In genomic region chr4:146104541-146104940, GRCh38 we compare ENCODE assay signal across 29 cellular contexts.
"Had no signal": no experiment of that assay in that cellular context is flagged by ENCODE, and none has a peak within 500 bp of the region (broad histone marks: within the 10 kb centered on the region; RNA-seq: fewer than 3 reads in every experiment).

No MANE protein-coding gene starts in this region.

- H3K27me3 ChIP-seq: brain microvascular endothelial cell, ovary, right lobe of liver, thyroid gland had no signal

- H3K9me3 Mint-ChIP-seq: activated naive CD4-positive, alpha-beta T cell treated with anti-CD3 and anti-CD28 coated beads for 36 hours; effector memory CD8-positive, alpha-beta T cell; nephron; stimulated activated memory B cell treated with anti-CD40 and anti-IgM and Interleukin-4, amounts not matched to agents 10 μg/mL and 1 μg/mL and 100 μg/mL, for 72 hours; stimulated activated naive CD8-positive, alpha-beta T cell treated with anti-CD3 and anti-CD28 coated beads, Interleukin-15, amount 100 ng/mL, for 72 hours had no signal

- H3K27me3 Mint-ChIP-seq: progenitor cell of endocrine pancreas; stimulated activated memory B cell treated with anti-CD40 and anti-IgM and Interleukin-4, amounts not matched to agents 10 μg/mL and 1 μg/mL and 100 μg/mL, for 72 hours had no signal

- H3K4me1 ChIP-seq: right lobe of liver, thyroid gland had no signal

- DNase-seq: activated CD4-positive, alpha-beta T cell treated with anti-CD3 and anti-CD28 coated beads for 48 hours; activated CD4-positive, alpha-beta T cell treated with anti-CD3 and anti-CD28 coated beads, Interleukin-2, amount 50 U/mL, for 48 hours; activated CD8-positive, alpha-beta memory T cell treated with anti-CD3 and anti-CD28 coated beads for 24 hours; activated effector memory CD4-positive, alpha-beta T cell treated with Interleukin-2 at 50 U/mL for 16 hours; activated naive CD4-positive, alpha-beta T cell treated with anti-CD3 and anti-CD28 coated beads for 36 hours; activated naive CD8-positive, alpha-beta T cell treated with anti-CD3 and anti-CD28 coated beads, Interleukin-2, amount 10 ng/mL, durations not matched to agents 7 days and 5 days; amniotic stem cell; brain microvascular endothelial cell; effector memory CD8-positive, alpha-beta T cell; erythroblast; head of caudate nucleus; hippocampal formation; left cardiac atrium; left ventricle myocardium superior; mammary epithelial cell; ovary; right lobe of liver; stimulated activated CD4-positive, alpha-beta T cell treated with anti-CD3 and anti-CD28 coated beads, Interleukin-1b, Interleukin-23, amount 100 ng/mL, for 48 hours; stimulated activated CD4-positive, alpha-beta T cell treated with anti-CD3 and anti-CD28 coated beads, Interleukin-4, amount 100 ng/mL, for 4 hours; stimulated activated CD8-positive, alpha-beta memory T cell treated with anti-CD3 and anti-CD28 coated beads, Interleukin-4, amount 100 ng/mL, for 48 hours; stimulated activated naive CD8-positive, alpha-beta T cell treated with anti-CD3 and anti-CD28 coated beads, Interleukin-15, amount 100 ng/mL, for 72 hours; T-helper 9 cell; thyroid gland; WERI-Rb-1 had no signal

- H3K9me3 ChIP-seq: ovary, right lobe of liver, thyroid gland had no signal

- H3K4me3 ChIP-seq: coronary artery, ovary, right lobe of liver, thyroid gland had no signal

- H3K36me3 Mint-ChIP-seq: activated naive CD8-positive, alpha-beta T cell treated with anti-CD3 and anti-CD28 coated beads, Interleukin-2, amount 10 ng/mL, durations not matched to agents 7 days and 5 days; stimulated activated memory B cell treated with anti-CD40 and anti-IgM and Interleukin-4, amounts not matched to agents 10 μg/mL and 1 μg/mL and 100 μg/mL, for 72 hours had no signal

- H3K27ac ChIP-seq: brain microvascular endothelial cell, coronary artery, ovary, right lobe of liver, thyroid gland, WERI-Rb-1 had no signal

- H3K27ac Mint-ChIP-seq: activated naive CD4-positive, alpha-beta T cell treated with anti-CD3 and anti-CD28 coated beads for 36 hours; activated naive CD8-positive, alpha-beta T cell treated with anti-CD3 and anti-CD28 coated beads, Interleukin-2, amount 10 ng/mL, durations not matched to agents 7 days and 5 days; effector memory CD8-positive, alpha-beta T cell; nephron; progenitor cell of endocrine pancreas; stimulated activated memory B cell treated with anti-CD40 and anti-IgM and Interleukin-4, amounts not matched to agents 10 μg/mL and 1 μg/mL and 100 μg/mL, for 72 hours; stimulated activated naive CD8-positive, alpha-beta T cell treated with anti-CD3 and anti-CD28 coated beads, Interleukin-15, amount 100 ng/mL, for 72 hours had no signal

- H3K4me1 Mint-ChIP-seq: activated naive CD8-positive, alpha-beta T cell treated with anti-CD3 and anti-CD28 coated beads, Interleukin-2, amount 10 ng/mL, durations not matched to agents 7 days and 5 days; stimulated activated naive CD8-positive, alpha-beta T cell treated with anti-CD3 and anti-CD28 coated beads, Interleukin-15, amount 100 ng/mL, for 72 hours had no signal

- ATAC-seq: activated CD4-positive, CD25-positive, alpha-beta regulatory T cell treated with anti-CD3 and anti-CD28 coated beads, Interleukin-2, amount 50 U/mL, for 24 hours; effector memory CD8-positive, alpha-beta T cell; left ventricle myocardium superior; stimulated activated memory B cell treated with anti-CD40 and anti-IgM and Interleukin-4, amounts not matched to agents 10 μg/mL and 1 μg/mL and 100 μg/mL, for 72 hours; stimulated activated naive CD8-positive, alpha-beta T cell treated with anti-CD3 and anti-CD28 coated beads, Interleukin-15, amount 100 ng/mL, for 72 hours had no signal

- H3K36me3 ChIP-seq: brain microvascular endothelial cell, ovary, right lobe of liver, thyroid gland, WERI-Rb-1 had no signal

- H3K4me3 Mint-ChIP-seq: activated naive CD4-positive, alpha-beta T cell treated with anti-CD3 and anti-CD28 coated beads for 36 hours; activated naive CD8-positive, alpha-beta T cell treated with anti-CD3 and anti-CD28 coated beads, Interleukin-2, amount 10 ng/mL, durations not matched to agents 7 days and 5 days; effector memory CD8-positive, alpha-beta T cell; nephron; stimulated activated memory B cell treated with anti-CD40 and anti-IgM and Interleukin-4, amounts not matched to agents 10 μg/mL and 1 μg/mL and 100 μg/mL, for 72 hours; stimulated activated naive CD8-positive, alpha-beta T cell treated with anti-CD3 and anti-CD28 coated beads, Interleukin-15, amount 100 ng/mL, for 72 hours had no signal
